Comparison of ENCODE assay signal across 1 cellular context in the genomic region with DNA sequence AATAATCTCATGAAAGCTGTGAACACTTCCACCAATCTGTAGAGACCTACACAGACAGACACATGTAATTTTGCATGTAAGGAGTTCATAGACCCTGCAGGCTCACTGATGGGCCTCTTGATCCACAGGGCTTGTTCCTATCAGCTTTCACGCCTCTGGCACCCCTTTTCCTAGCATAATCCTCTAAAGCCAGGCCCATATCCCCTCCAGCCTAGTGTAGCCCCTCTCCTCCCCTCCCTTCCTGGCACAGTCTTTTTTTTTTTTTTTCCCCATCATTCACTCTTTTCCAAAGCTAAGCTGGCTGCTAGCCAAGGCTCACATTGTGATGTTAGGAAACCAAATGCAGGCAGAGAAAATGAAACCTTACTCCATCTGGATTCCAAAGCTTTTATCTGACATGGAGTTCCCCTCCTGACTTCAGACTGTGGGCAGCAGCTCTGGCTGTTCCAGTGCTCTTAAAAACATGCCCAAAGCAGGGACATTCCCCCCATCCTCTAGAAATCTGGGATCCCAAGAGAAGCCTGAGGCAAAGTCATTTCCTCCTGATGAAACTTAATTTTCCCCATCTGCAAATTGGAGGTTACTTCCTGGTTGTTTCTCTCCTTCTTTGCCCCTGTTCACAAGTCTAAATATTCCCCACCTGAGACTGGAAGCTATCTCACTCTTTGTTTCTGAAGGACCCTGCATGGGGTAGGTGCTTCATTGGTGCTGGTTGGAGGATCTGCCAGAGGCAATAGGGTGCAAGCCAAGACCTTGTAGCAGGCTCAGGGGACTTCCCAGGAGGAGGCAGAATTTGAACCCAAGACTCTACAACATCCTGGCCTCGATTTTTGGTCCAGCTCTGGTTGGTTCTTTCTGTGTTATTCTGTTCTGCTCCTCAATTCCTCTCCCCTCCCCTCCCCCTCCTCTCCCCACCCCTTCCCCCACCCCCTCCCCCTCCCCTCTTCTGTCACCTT.
TF ChIP-seq lines count a peak whose summit lies in the region.

No MANE protein-coding gene starts in this region.

TF ChIP-seq in GM12878, 131 proteins besides CTCF, POLR2A, EP300 and RAD21:
- TF ChIP-seq MYB (IDR thresholded peaks at IDR 0.05; ENCODE audit: borderline replicate concordance, low read depth, low read length) (no peak), IKZF2 (IDR thresholded peaks at IDR 0.05) (0 out of 4 replicates have a peak, but pooled peaks of 1 of the 2 experiments have one; percentile 11), TBL1XR1 (IDR thresholded peaks at IDR 0.05; ENCODE audit: low read depth, low read length) (no peak), GATAD2B (conservative IDR thresholded peaks at IDR 0.05; ENCODE audit: low read depth) (0 out of 2 replicates have a peak, but pooled peaks have one; percentile 9), SMARCA5 (IDR thresholded peaks at IDR 0.05) (peak; percentile 50; the same call in 1 of the 2 replicates), EED (IDR thresholded peaks at IDR 0.05; ENCODE audit: low read depth) (peak; percentile 38; the same call in 1 of the 2 replicates), ZBED1 (IDR thresholded peaks at IDR 0.05; ENCODE audit: borderline replicate concordance) (no peak)
